ENCODE assay signal across 1 cellular context in genomic region chr12:59066445-59066844, GRCh38.
TF ChIP-seq lines count a peak whose summit lies in the region.

No MANE protein-coding gene starts in this region.

TF ChIP-seq in HEK293, 187 proteins besides CTCF, POLR2A, EP300 and RAD21 (continued from another document):
- TF ChIP-seq PRDM6 (tag by site-specific recombination; IDR thresholded peaks at IDR 0.05) (peak; percentile 20; the same call in 1 of the 2 replicates), GFI1B (tag by site-specific recombination; IDR thresholded peaks at IDR 0.05) (no peak), ZNF350 (tag by site-specific recombination; IDR thresholded peaks at IDR 0.05) (no peak), SCRT1 (tag by site-specific recombination; IDR thresholded peaks at IDR 0.05; ENCODE audit: borderline replicate concordance) (no peak), KLF8 (tag by site-specific recombination; IDR thresholded peaks at IDR 0.05) (no peak), ZNF791 (tag by site-specific recombination; IDR thresholded peaks at IDR 0.05) (no peak), ZNF600 (tag by site-specific recombination; IDR thresholded peaks at IDR 0.05) (no peak), ZNF366 (tag by site-specific recombination; conservative IDR thresholded peaks at IDR 0.05) (0 out of 2 replicates have a peak, but pooled peaks have one; percentile 41), MEIS1 (CRISPR knock-in tag; IDR thresholded peaks at IDR 0.05; ENCODE audit: borderline replicate concordance) (no peak), ZNF837 (tag by site-specific recombination; IDR thresholded peaks at IDR 0.05) (no peak), PATZ1 (tag by site-specific recombination; IDR thresholded peaks at IDR 0.05) (no peak), ZNF785 (tag by site-specific recombination; IDR thresholded peaks at IDR 0.05) (no peak), INSM2 (tag by site-specific recombination; IDR thresholded peaks at IDR 0.05) (no peak), ZSCAN30 (tag by site-specific recombination; IDR thresholded peaks at IDR 0.05) (no peak), ZNF521 (tag by site-specific recombination; IDR thresholded peaks at IDR 0.05) (no peak), PRDM2 (tag by site-specific recombination; IDR thresholded peaks at IDR 0.05; ENCODE audit: borderline replicate concordance) (no peak), ZNF223 (tag by site-specific recombination; IDR thresholded peaks at IDR 0.05) (no peak), ZNF473 (tag by site-specific recombination; IDR thresholded peaks at IDR 0.05) (no peak), ZNF140 (tag by site-specific recombination; IDR thresholded peaks at IDR 0.05) (no peak), ZNF558 (tag by site-specific recombination; IDR thresholded peaks at IDR 0.05) (no peak), OSR2 (tag by site-specific recombination; IDR thresholded peaks at IDR 0.05) (no peak), PRDM10 (tag by site-specific recombination; IDR thresholded peaks at IDR 0.05) (peak; percentile 68), SP2 (tag by site-specific recombination; IDR thresholded peaks at IDR 0.05) (no peak), ZFP41 (tag by site-specific recombination; IDR thresholded peaks at IDR 0.05; ENCODE audit: borderline replicate concordance) (no peak), ZIC2 (tag by site-specific recombination; IDR thresholded peaks at IDR 0.05) (no peak), ZFP37 (tag by site-specific recombination; IDR thresholded peaks at IDR 0.05) (no peak), ZNF610 (tag by site-specific recombination; IDR thresholded peaks at IDR 0.05; ENCODE audit: borderline replicate concordance) (no peak), HIC1 (tag by site-specific recombination; IDR thresholded peaks at IDR 0.05) (no peak)
